In the genomic region with DNA sequence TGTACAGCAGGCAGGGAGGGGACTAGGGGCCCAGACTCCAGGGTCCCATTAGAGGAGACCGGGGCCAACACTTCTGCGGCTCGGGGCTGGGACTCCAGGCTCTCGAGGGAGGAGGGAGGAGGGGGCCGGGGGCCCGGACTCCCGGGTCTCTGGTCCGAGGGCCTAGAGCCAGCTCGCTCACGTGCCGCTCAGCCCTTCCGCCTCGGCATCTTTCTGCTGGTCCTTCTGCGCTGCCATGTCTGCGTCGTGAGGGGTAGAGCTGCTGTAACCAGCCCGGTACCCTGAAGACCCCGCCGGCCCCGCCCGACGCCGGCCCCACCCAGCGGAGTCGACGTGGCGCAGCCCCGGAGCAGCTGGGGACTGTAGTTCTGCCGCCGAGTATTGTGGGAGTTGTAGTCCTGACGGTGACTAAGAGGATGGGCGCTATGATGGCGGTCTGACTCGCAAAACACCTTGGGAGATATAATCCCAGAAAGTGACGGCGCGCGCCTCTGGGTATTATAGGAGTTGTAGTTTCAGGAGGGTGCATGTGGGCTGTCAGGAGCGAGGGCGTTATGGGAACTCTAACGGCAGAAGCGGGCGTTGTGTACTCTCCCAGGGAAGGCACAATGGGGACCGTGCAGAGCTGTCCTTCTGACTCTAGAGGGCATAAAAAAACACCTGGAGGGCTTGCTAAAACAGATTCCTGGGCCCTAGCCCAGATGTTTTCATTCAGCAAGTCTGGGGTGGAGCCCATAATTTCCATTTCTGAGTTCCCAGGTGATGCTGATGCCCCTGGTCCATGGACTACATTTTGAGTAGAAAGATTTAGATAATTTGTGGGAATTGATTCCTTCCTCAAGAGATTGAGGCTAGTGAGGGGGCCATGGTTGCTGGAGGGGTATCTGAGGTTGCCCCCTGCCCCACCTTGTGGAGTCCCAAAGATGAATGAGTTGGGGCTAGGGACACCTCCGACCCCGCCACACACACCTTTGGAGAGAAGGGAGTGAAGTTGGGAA, we compare ENCODE assay signal across 8 cellular contexts. TPM values are rescaled to one million over a fixed set of nuclear protein-coding genes. Genes with fewer than 3 reads are reported as not detected.
DNase-seq lines count a peak whose midpoint lies in the region; ATAC-seq, FAIRE-seq and TF ChIP-seq lines count a peak whose summit lies in the region.

A gene with protein sequence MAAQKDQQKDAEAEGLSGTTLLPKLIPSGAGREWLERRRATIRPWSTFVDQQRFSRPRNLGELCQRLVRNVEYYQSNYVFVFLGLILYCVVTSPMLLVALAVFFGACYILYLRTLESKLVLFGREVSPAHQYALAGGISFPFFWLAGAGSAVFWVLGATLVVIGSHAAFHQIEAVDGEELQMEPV (minus strand): TSS at position 266 of the 998 bp plus-strand sequence. CDS start 29 bp downstream, at position 237.

- H3K79me1 ChIP-seq in H1 (ENCODE audit: low read depth, low read length) (no peaks in the 10 kb centered on the region), mesenchymal stem cell (replicated peaks; ENCODE audit: low read length, poor library complexity, severe bottlenecking) (peaks cover 21% of the 10 kb centered on the region)

- H2BK12ac ChIP-seq in H1 (ENCODE audit: low read depth, low read length): no peak within 1 kb of the TSS; the same call in 1 of the 2 replicates
- peak within 1 kb of the TSS in 1 of 2 experiments; percentile 10 for H2BK12ac ChIP-seq in mesenchymal stem cell (ENCODE audit: low read length in 2 of 2)

- peak; percentile 70 for DNase-seq in CMK (ENCODE audit: low read depth)
- peak; percentile 91 for DNase-seq in HT1080 (ENCODE audit: low read depth)
- DNase-seq in NOMO-1 treated with DMSO at 0.1 percent for 48 hours (lab: John Stamatoyannopoulos, UW; ENCODE audit: unreplicated experiment): peak; percentile 82
- DNase-seq in activated CD8-positive, alpha-beta memory T cell treated with anti-CD3 and anti-CD28 coated beads for 4 hours (ENCODE audit: low read depth in 2 of 2): peak; percentile 70 to 78
- DNase-seq in H1 (ENCODE audit: low read depth in 1 of 2, low spot score in 2 of 2): peak; percentile 79 to 94
- peak; percentile 94 for DNase-seq in mesenchymal stem cell
- peak; percentile 79 for DNase-seq in stimulated activated CD8-positive, alpha-beta memory T cell treated with anti-CD3 and anti-CD28 coated beads, Interleukin-12 subunit alpha, Interleukin-12 subunit beta, amount 100 ng/mL, for 4 hours (ENCODE audit: low read depth)

- no peak for TF ChIP-seq RAD21 in H1 (IDR thresholded peaks at IDR 0.05 in 1 of 2, conservative IDR thresholded peaks at IDR 0.05 in 1 of 2; ENCODE audit: low read depth in 2 of 2, low read length in 2 of 2)

- peaks cover 0 to 5% (median 0%) of the 10 kb centered on the region in 4 experiments; a peak in 2 of 8 replicates for H3K36me3 ChIP-seq in H1 (ENCODE audit: control insufficient read depth in 2 of 4, insufficient read depth in 4 of 4, low read length in 3 of 4)
- peaks cover 23 to 26% of the 10 kb centered on the region in 2 experiments for H3K36me3 ChIP-seq in mesenchymal stem cell (ENCODE audit: control insufficient read depth in 1 of 2, insufficient read depth in 2 of 2, low read depth in 1 of 2, low read length in 2 of 2)

- H4K20me1 ChIP-seq in H1 (replicated peaks in 1 of 2; ENCODE audit: control insufficient read depth in 1 of 2, insufficient read depth in 2 of 2, low read length in 2 of 2): no peaks in the 10 kb centered on the region

- H3K27ac ChIP-seq in H1 (ENCODE audit: low read depth, low read length): peak within 1 kb of the TSS; percentile 77; the same call in 1 of the 2 replicates
- H3K27ac ChIP-seq in mesenchymal stem cell (ENCODE audit: low read length, poor library complexity, severe bottlenecking): peak within 1 kb of the TSS; percentile 78

- H3K9me3 ChIP-seq in H1 (ENCODE audit: insufficient read depth in 2 of 2, low read depth in 1 of 2, low read length in 1 of 2) (no peaks in the 10 kb centered on the region), mesenchymal stem cell (ENCODE audit: control insufficient read depth, low read length) (no peaks in the 10 kb centered on the region)

- H2AK5ac ChIP-seq in H1 (ENCODE audit: low read depth, low read length) (0 out of 2 replicates have a peak within 1 kb of the TSS, but pooled peaks have one; percentile 46), mesenchymal stem cell (ENCODE audit: low read length, severe bottlenecking) (peak within 1 kb of the TSS; percentile 54)

- H3K4me1 ChIP-seq in H1 (replicated peaks in 1 of 4; ENCODE audit: control insufficient read depth in 3 of 4, insufficient read depth in 4 of 4, low read length in 3 of 4): peaks cover 3 to 10% (median 6%) of the 10 kb centered on the region in 4 experiments
- H3K4me1 ChIP-seq in mesenchymal stem cell (ENCODE audit: control insufficient read depth, insufficient read depth, low read depth, low read length): peaks cover 15% of the 10 kb centered on the region

- peak within 1 kb of the TSS; percentile 81 to 92 (median 86) for H3K4me3 ChIP-seq in H1 (ENCODE audit: extremely low read depth in 1 of 4, insufficient read depth in 2 of 4, low read depth in 3 of 4, low read length in 4 of 4)
- H3K4me3 ChIP-seq in mesenchymal stem cell (ENCODE audit: insufficient read depth in 1 of 2, low read depth in 1 of 2, low read length in 2 of 2): peak within 1 kb of the TSS; percentile 89 to 93

- H3K23ac ChIP-seq in H1 (ENCODE audit: insufficient read length) (no peak within 1 kb of the TSS), mesenchymal stem cell (ENCODE audit: low read length in 2 of 2) (peak within 1 kb of the TSS; percentile 10 to 84)

- H2BK5ac ChIP-seq in H1 (ENCODE audit: low read depth, low read length) (peak within 1 kb of the TSS; percentile 18; the same call in 1 of the 2 replicates), mesenchymal stem cell (ENCODE audit: low read depth, low read length, poor library complexity, severe bottlenecking) (peak within 1 kb of the TSS; percentile 36)

- peak within 1 kb of the TSS; percentile 69 to 93 for H3K4me2 ChIP-seq in H1 (ENCODE audit: insufficient read depth in 1 of 2, low read depth in 2 of 2, low read length in 2 of 2)
- H3K4me2 ChIP-seq in mesenchymal stem cell (ENCODE audit: low read length, poor library complexity, severe bottlenecking): peak within 1 kb of the TSS; percentile 90

- 7% methylated on average over 32 of the region's 46 CpGs; no CpG with 5 or more reads in 1 of the 2 experiments for whole genome bisulfite sequencing in H1 (ENCODE audit: extremely low coverage in 1 of 2, insufficient coverage in 1 of 2, insufficient read length in 1 of 2, insufficient replicate concordance in 2 of 2, low coverage in 1 of 2, low lambda C conversion rate in 2 of 2, missing lambda C conversion rate in 1 of 2), 2 experiments
- 5% methylated on average over 46 of the region's 46 CpGs for WGBS in mesenchymal stem cell

- no peak within 1 kb of the TSS for H3K4ac ChIP-seq in H1 (replicated peaks; ENCODE audit: insufficient read length, low read depth, low read length)
- H3K4ac ChIP-seq in mesenchymal stem cell (ENCODE audit: low read depth in 1 of 2, low read length in 2 of 2): peak within 1 kb of the TSS; percentile 94 to 99

- ATAC-seq in GM19468 (IDR thresholded peaks at IDR 0.05; ENCODE audit: extremely low read depth, unreplicated experiment): peak; percentile 60

- H4K8ac ChIP-seq in H1 (ENCODE audit: extremely low read depth, insufficient read depth, low read length): peak within 1 kb of the TSS; percentile 96
- H4K8ac ChIP-seq in mesenchymal stem cell (ENCODE audit: low read length): peak within 1 kb of the TSS; percentile 89

- H3K18ac ChIP-seq in H1 (ENCODE audit: extremely low read depth, low read length): peak within 1 kb of the TSS; percentile 52
- H3K18ac ChIP-seq in mesenchymal stem cell (ENCODE audit: low read depth in 1 of 2, low read length in 2 of 2): peak within 1 kb of the TSS; percentile 96 to 98

- TF ChIP-seq EP300 in H1 (IDR thresholded peaks at IDR 0.05; ENCODE audit: borderline replicate concordance in 1 of 2, low read depth in 2 of 2, low read length in 2 of 2): no peak

- H4K91ac ChIP-seq in H1 (replicated peaks; ENCODE audit: insufficient read length, low read length) (peak within 1 kb of the TSS; percentile 11), mesenchymal stem cell (ENCODE audit: low read length) (peak within 1 kb of the TSS; percentile 100)

- FAIRE-seq in H1 (lab: Jason Lieb, UNC): peak; percentile 28

- CTCF ChIA-PET in H1 (lab: Charles Lee; ENCODE audit: partially characterized antibody): interaction anchor here (0.6 to 4.0 kb wide), 12 partner anchors 13 to 384 kb away, joined by 3 to 33 read pairs (median 4); partner anchors contain the start of gene RPS19

- peak within 1 kb of the TSS; percentile 56 to 95 (median 73) for H3K9ac ChIP-seq in H1 (replicated peaks in 1 of 4; ENCODE audit: extremely low read depth in 1 of 4, low read depth in 3 of 4, low read length in 3 of 4)
- H3K9ac ChIP-seq in mesenchymal stem cell (ENCODE audit: low read length): peak within 1 kb of the TSS; percentile 99

- TF ChIP-seq CTCF in H1 (IDR thresholded peaks at IDR 0.05; ENCODE audit: control extremely low read depth in 1 of 3, insufficient read depth in 1 of 3, low read depth in 1 of 3, low read length in 3 of 3): peak in 2 of 3 experiments; percentile 25 to 36; a peak in 3 of 4 replicates

- no peak within 1 kb of the TSS for H2BK15ac ChIP-seq in H1 (ENCODE audit: low read length)
- peak within 1 kb of the TSS; percentile 60 for H2BK15ac ChIP-seq in mesenchymal stem cell (ENCODE audit: low read depth, poor library complexity, severe bottlenecking)

- POLR2A ChIA-PET in H1 (lab: Charles Lee; ENCODE audit: partially characterized antibody): interaction anchor here (0.8 to 4.0 kb wide), 13 partner anchors 9 to 284 kb away, joined by 3 to 54 read pairs (median 4); partner anchors contain the start of genes RPS19 and ZNF574

- H3K14ac ChIP-seq in H1 (ENCODE audit: insufficient read length) (no peak within 1 kb of the TSS), mesenchymal stem cell (ENCODE audit: low read length in 2 of 2) (peak within 1 kb of the TSS in 1 of 2 experiments; percentile 84)

- H2BK20ac ChIP-seq in H1 (ENCODE audit: low read length): no peak within 1 kb of the TSS

- peaks cover 2% of the 10 kb centered on the region; the same call in 1 of the 2 replicates for H3K23me2 ChIP-seq in H1 (ENCODE audit: low read depth, low read length)

- H4K5ac ChIP-seq in H1 (ENCODE audit: insufficient read length, low read depth, low read length): peak within 1 kb of the TSS; percentile 8

- TF ChIP-seq POLR2A in H1 (IDR thresholded peaks at IDR 0.05; ENCODE audit: control extremely low read depth in 1 of 2, low read depth in 2 of 2, low read length in 2 of 2): peak in 1 of 2 experiments; percentile 75; a peak in 1 of 3 replicates

- H3K56ac ChIP-seq in H1 (replicated peaks; ENCODE audit: insufficient read length, low read depth, low read length): peak within 1 kb of the TSS; percentile 21

- no peaks in the 10 kb centered on the region for H3K79me2 ChIP-seq in H1 (ENCODE audit: control insufficient read depth in 1 of 2, insufficient read depth in 2 of 2, low read length in 2 of 2)

- H3K27me3 ChIP-seq in H1 (replicated peaks in 1 of 4; ENCODE audit: control insufficient read depth in 3 of 4, extremely low read depth in 1 of 4, insufficient read depth in 3 of 4, low read length in 3 of 4): no peaks in the 10 kb centered on the region
- no peaks in the 10 kb centered on the region for H3K27me3 ChIP-seq in mesenchymal stem cell (ENCODE audit: control insufficient read depth in 1 of 2, insufficient read depth in 1 of 2, low read length in 2 of 2)

- H2BK120ac ChIP-seq in H1 (replicated peaks; ENCODE audit: low read depth, low read length) (no peak within 1 kb of the TSS), mesenchymal stem cell (ENCODE audit: low read depth, low read length) (peak within 1 kb of the TSS; percentile 64)

- H2AFZ ChIP-seq in H1 (ENCODE audit: low read length) (peak within 1 kb of the TSS; percentile 78; the same call in 1 of the 2 replicates), mesenchymal stem cell (ENCODE audit: low read depth, low read length) (peak within 1 kb of the TSS; percentile 66)

RNA-seq across cellular contexts. Expression of the gene that starts here (rescaled TPM):
- 91.6 and 101 TPM in 2 replicates for total RNA-seq in HT1080 (2014; rRNA removed; shearing (Covaris generic))
- 83.1 and 84.3 TPM in 2 replicates for polyA plus RNA-seq in HT1080 (2015; cell fraction: cytosol; rRNA removed)
- 60.7 and 72.1 TPM in 2 replicates for polyA plus RNA-seq in HT1080 (2015; cell fraction: nucleus; rRNA removed)
- total RNA-seq in H1 (2021; fragmentation: NEBNext Ultra II Directional; extraction: Animal tissue kit (Norgen Biotek cat#: 25700)): 123 and 124 TPM in 2 replicates
- polyA plus RNA-seq in H1 (2011; rRNA removed): 439 and 585 TPM in 2 replicates
- polyA plus RNA-seq in H1 (2011; cell fraction: cytosol; rRNA removed): 282 TPM
- 227 TPM for polyA plus RNA-seq in H1 (2011; cell fraction: nucleus; rRNA removed)
- polyA plus RNA-seq in H1 (2012, experiment 1 of 2): 99.4 to 181 TPM (median 175 TPM) in 4 replicates
- polyA plus RNA-seq in H1 (2012, experiment 2 of 2): 315 TPM
- polyA plus RNA-seq in H1 (2013, experiment 1 of 2): 173 TPM
- polyA plus RNA-seq in H1 (2013, experiment 2 of 2): 186 TPM
- polyA minus RNA-seq in H1 (2011; rRNA and poly(A)+ RNA removed): 46.7 and 56.4 TPM in 2 replicates
- 53.9 TPM for polyA minus RNA-seq in H1 (2011; cell fraction: cytosol; rRNA and poly(A)+ RNA removed)
- polyA minus RNA-seq in H1 (2011; cell fraction: nucleus; rRNA and poly(A)+ RNA removed): 41.0 TPM
- polyA plus RNA-seq in mesenchymal stem cell (2013, experiment 1 of 2): 292 TPM
- 293 TPM for polyA plus RNA-seq in mesenchymal stem cell (2013, experiment 2 of 2)

Comparison
In these comparisons a context has a peak if more than half of its experiments do, and no peak if none do; other contexts are left out.
1. Peak in every context shown above with its lines: DNase-seq, ATAC-seq, H3K4me3 ChIP-seq and H3K27ac ChIP-seq.